ENCODE assay signal across 1 cellular context in genomic region chr2:218395826-218396687, GRCh38.
TF ChIP-seq lines count a peak whose summit lies in the region.

No MANE protein-coding gene starts in this region.

TF ChIP-seq in K562, 482 proteins besides CTCF, POLR2A, EP300 and RAD21 (continued from another document and continues in another):
- TF ChIP-seq CTCFL (IDR thresholded peaks at IDR 0.05; ENCODE audit: borderline replicate concordance, insufficient read depth, low read depth, low read length, poor library complexity, severe bottlenecking) (peak; percentile 55), ZNF263 (CRISPR knock-in tag; IDR thresholded peaks at IDR 0.05; ENCODE audit: borderline replicate concordance) (peak; percentile 42; the same call in 1 of the 2 replicates), ZNF277 (CRISPR knock-in tag; IDR thresholded peaks at IDR 0.05; ENCODE audit: borderline replicate concordance) (no peak), TCF7 (IDR thresholded peaks at IDR 0.05; ENCODE audit: borderline replicate concordance) (0 out of 2 replicates have a peak, but pooled peaks have one; percentile 9), MTA1 (IDR thresholded peaks at IDR 0.05; ENCODE audit: borderline replicate concordance) (peak; percentile 78; the same call in 1 of the 2 replicates), ZNF830 (CRISPR knock-in tag; IDR thresholded peaks at IDR 0.05) (no peak), HLTF (IDR thresholded peaks at IDR 0.05) (no peak), ZNF174 (CRISPR knock-in tag; IDR thresholded peaks at IDR 0.05) (no peak), CXXC5 (CRISPR knock-in tag; IDR thresholded peaks at IDR 0.05) (peak; percentile 91), ZBTB26 (CRISPR knock-in tag; IDR thresholded peaks at IDR 0.05) (peak; percentile 36; the same call in 1 of the 2 replicates), DPF2 (IDR thresholded peaks at IDR 0.05) (0 out of 2 replicates have a peak, but pooled peaks have one; percentile 11), U2AF2 (optimal IDR thresholded peaks at IDR 0.05; ENCODE audit: low read depth, low read length) (no peak), KAT7 (CRISPR knock-in tag; IDR thresholded peaks at IDR 0.05; ENCODE audit: borderline replicate concordance) (peak; percentile 68; the same call in 1 of the 2 replicates), ZNF717 (CRISPR knock-in tag; IDR thresholded peaks at IDR 0.05) (no peak), BRF2 (IDR thresholded peaks at IDR 0.05; ENCODE audit: borderline replicate concordance, insufficient read depth, insufficient read length) (no peak), TBP (optimal IDR thresholded peaks at IDR 0.05; ENCODE audit: low read depth, low read length) (no peak), ZNF197 (CRISPR knock-in tag; IDR thresholded peaks at IDR 0.05; ENCODE audit: low read depth) (0 out of 2 replicates have a peak, but pooled peaks have one; percentile 65), CBFA2T3 (IDR thresholded peaks at IDR 0.05) (peak; percentile 37; the same call in 1 of the 2 replicates), GATAD2B (IDR thresholded peaks at IDR 0.05; ENCODE audit: borderline replicate concordance) (peak; percentile 55; the same call in 1 of the 2 replicates), NCOA4 (IDR thresholded peaks at IDR 0.05; ENCODE audit: partially characterized antibody) (no peak), ID3 (CRISPR knock-in tag; IDR thresholded peaks at IDR 0.05) (no peak), ID3 (tag; IDR thresholded peaks at IDR 0.05) (no peak), ZKSCAN1 (IDR thresholded peaks at IDR 0.05; ENCODE audit: low read depth, low read length) (peak; percentile 49; the same call in 1 of the 2 replicates), ZNF311 (CRISPR knock-in tag; IDR thresholded peaks at IDR 0.05) (no peak), GATA2 (CRISPR knock-in tag; IDR thresholded peaks at IDR 0.05) (no peak), HES1 (IDR thresholded peaks at IDR 0.05; ENCODE audit: low read depth) (no peak), JUN (IDR thresholded peaks at IDR 0.05; ENCODE audit: borderline replicate concordance, low read depth, low read length) (no peak), JUN (CRISPR knock-in tag; IDR thresholded peaks at IDR 0.05; ENCODE audit: borderline replicate concordance) (no peak), ZNF639 (CRISPR knock-in tag; conservative IDR thresholded peaks at IDR 0.05 in 1 of 2, IDR thresholded peaks at IDR 0.05 in 1 of 2) (peak in 1 of 2 experiments; percentile 99; a peak in 2 of 4 replicates), ZNF224 (CRISPR knock-in tag; IDR thresholded peaks at IDR 0.05) (no peak), SMARCE1 (IDR thresholded peaks at IDR 0.05) (no peak), RCOR1 (IDR thresholded peaks at IDR 0.05; ENCODE audit: borderline replicate concordance in 1 of 2, low read depth in 2 of 2, low read length in 2 of 2) (peak in 1 of 2 experiments; percentile 32; a peak in 1 of 4 replicates), ZNF445 (CRISPR knock-in tag; IDR thresholded peaks at IDR 0.05; ENCODE audit: low read depth) (no peak), HCFC1 (IDR thresholded peaks at IDR 0.05; ENCODE audit: low read depth, low read length) (peak; percentile 59), ZNF384 (IDR thresholded peaks at IDR 0.05; ENCODE audit: low read depth, low read length) (peak; percentile 27; the same call in 1 of the 2 replicates), E2F6 (IDR thresholded peaks at IDR 0.05; ENCODE audit: borderline replicate concordance in 1 of 2, extremely low read depth in 1 of 2, insufficient read depth in 1 of 2, insufficient read length in 1 of 2, low read depth in 1 of 2, low read length in 1 of 2, poor library complexity in 1 of 2, severe bottlenecking in 1 of 2) (peak; percentile 32 to 76), SNIP1 (IDR thresholded peaks at IDR 0.05; ENCODE audit: low read depth) (peak; percentile 97), MLLT1 (IDR thresholded peaks at IDR 0.05) (peak in 1 of 2 experiments; percentile 88; a peak in 2 of 4 replicates), HDGF (IDR thresholded peaks at IDR 0.05) (no peak), RNF2 (IDR thresholded peaks at IDR 0.05) (peak; percentile 95), ELF1 (tag; IDR thresholded peaks at IDR 0.05) (peak; percentile 61; the same call in 1 of the 2 replicates), GATAD2A (IDR thresholded peaks at IDR 0.05) (peak; percentile 87; the same call in 1 of the 2 replicates), KDM1A (IDR thresholded peaks at IDR 0.05) (peak in 1 of 2 experiments; percentile 57; a peak in 1 of 4 replicates), ATF4 (CRISPR knock-in tag; IDR thresholded peaks at IDR 0.05) (peak; percentile 39; the same call in 1 of the 2 replicates), MLX (CRISPR knock-in tag; conservative IDR thresholded peaks at IDR 0.05) (no peak), HDAC6 (IDR thresholded peaks at IDR 0.05; ENCODE audit: low read depth, low read length) (no peak), ZC3H11A (IDR thresholded peaks at IDR 0.05; ENCODE audit: low read depth, low read length) (no peak), MTF1 (CRISPR knock-in tag; IDR thresholded peaks at IDR 0.05; ENCODE audit: borderline replicate concordance) (no peak), ZNF280B (CRISPR knock-in tag; IDR thresholded peaks at IDR 0.05) (no peak), BHLHE40 (IDR thresholded peaks at IDR 0.05; ENCODE audit: low read length) (peak; percentile 40; the same call in 1 of the 2 replicates), MITF (IDR thresholded peaks at IDR 0.05) (0 out of 2 replicates have a peak, but pooled peaks have one; percentile 45), FIP1L1 (IDR thresholded peaks at IDR 0.05; ENCODE audit: low read depth, low read length, poor library complexity, severe bottlenecking) (peak; percentile 76), TCF7L2 (IDR thresholded peaks at IDR 0.05; ENCODE audit: low read depth, low read length) (no peak)
